ENCODE assay signal across 8 cellular contexts in genomic region chr19:46717716-46718143, GRCh38. TPM values are rescaled to one million over a fixed set of nuclear protein-coding genes. Genes with fewer than 3 reads are reported as not detected.
A peak's percentile ranks its signal among the peaks of the same experiment; 100 is the strongest.
DNase-seq lines count a peak whose midpoint lies in the region; ATAC-seq and TF ChIP-seq lines count a peak whose summit lies in the region.

No MANE protein-coding gene starts in this region.

- peak in 1 of 8 donors; percentile 2 for ATAC-seq in heart right ventricle
- peak; percentile 56 for ATAC-seq in stimulated activated effector memory CD8-positive, alpha-beta T cell treated with anti-CD3 and anti-CD28 coated beads, Interleukin-12 subunit alpha, Interleukin-12 subunit beta, amount 100 ng/mL, for 72 hours
- ATAC-seq in HG03521 (IDR thresholded peaks at IDR 0.05; ENCODE audit: unreplicated experiment): no peak

- H3K27ac Mint-ChIP-seq in stimulated activated effector memory CD8-positive, alpha-beta T cell treated with anti-CD3 and anti-CD28 coated beads, Interleukin-12 subunit alpha, Interleukin-12 subunit beta, amount 100 ng/mL, for 72 hours: peak overlapping the region; percentile 97

- peaks cover 8 to 56% (median 43%) of the 10 kb centered on the region in 9 donors for H3K4me1 ChIP-seq in heart right ventricle

- peaks cover 66% of the 10 kb centered on the region for H3K4me1 Mint-ChIP-seq in stimulated activated effector memory CD8-positive, alpha-beta T cell treated with anti-CD3 and anti-CD28 coated beads, Interleukin-12 subunit alpha, Interleukin-12 subunit beta, amount 100 ng/mL, for 72 hours

- no peak for TF ChIP-seq CTCF in WI38 (IDR thresholded peaks at IDR 0.05; ENCODE audit: low read depth, low read length)
- TF ChIP-seq CTCF in heart right ventricle (IDR thresholded peaks at IDR 0.05): no peak

- H3K4me3 Mint-ChIP-seq in stimulated activated effector memory CD8-positive, alpha-beta T cell treated with anti-CD3 and anti-CD28 coated beads, Interleukin-12 subunit alpha, Interleukin-12 subunit beta, amount 100 ng/mL, for 72 hours: peak overlapping the region; percentile 96

- H3K36me3 Mint-ChIP-seq in stimulated activated effector memory CD8-positive, alpha-beta T cell treated with anti-CD3 and anti-CD28 coated beads, Interleukin-12 subunit alpha, Interleukin-12 subunit beta, amount 100 ng/mL, for 72 hours: peaks cover 67% of the 10 kb centered on the region

- H3K27ac ChIP-seq in heart right ventricle: peak overlapping the region; percentile 48 to 95 (median 90)

- H3K9me3 Mint-ChIP-seq in stimulated activated effector memory CD8-positive, alpha-beta T cell treated with anti-CD3 and anti-CD28 coated beads, Interleukin-12 subunit alpha, Interleukin-12 subunit beta, amount 100 ng/mL, for 72 hours: no peaks in the 10 kb centered on the region

- H3K27me3 ChIP-seq in heart right ventricle: no peaks in the 10 kb centered on the region

- peaks cover 0 to 45% (median 32%) of the 10 kb centered on the region in 9 donors for H3K36me3 ChIP-seq in heart right ventricle

- H3K4me3 ChIP-seq in WI38 (ENCODE audit: low read depth, low read length): peak overlapping the region; percentile 84
- peak overlapping the region; percentile 48 to 97 (median 84) for H3K4me3 ChIP-seq in heart right ventricle

- 22 to 36% methylated on average over 9 of the region's 9 CpGs for WGBS in heart right ventricle, 2 donors

- peak; percentile 9 for DNase-seq in NCI-H1436 (lab: John Stamatoyannopoulos, UW)
- DNase-seq in NCI-H1436 treated with DMSO at 0.1 percent for 48 hours (lab: John Stamatoyannopoulos, UW): no peak
- DNase-seq in heart right ventricle: no peak
- peak; percentile 15 to 58 for DNase-seq in stimulated activated effector memory CD8-positive, alpha-beta T cell treated with anti-CD3 and anti-CD28 coated beads, Interleukin-12 subunit alpha, Interleukin-12 subunit beta, amount 100 ng/mL, for 72 hours (ENCODE audit: low spot score in 2 of 2)
- no peak for DNase-seq in inferior parietal cortex (ENCODE audit: extremely low spot score)
- no peak for DNase-seq in NCI-H524 treated with DMSO at 0.1 percent for 48 hours (lab: John Stamatoyannopoulos, UW)

- intact Hi-C loops in heart right ventricle (cut with DNase I): no loop called here

- no peaks in the 10 kb centered on the region for H3K9me3 ChIP-seq in heart right ventricle

RNA-seq across cellular contexts. Expression of gene PRKD2, which starts 0.8 kb away (rescaled TPM):
- total RNA-seq in heart right ventricle: 10 to 100 TPM; 11.7 to 22.7 (median 12.4) TPM
- polyA plus RNA-seq in heart right ventricle: 10 to 100 TPM; 15.9 to 19.5 TPM

RNA-seq across cellular contexts. Expression of gene FKRP, which starts 28.1 kb away (rescaled TPM):
- total RNA-seq in heart right ventricle: 10 to 100 TPM; 14.6 to 22.8 (median 19.7) TPM
- 10 to 100 TPM; 13.0 to 20.3 TPM for polyA plus RNA-seq in heart right ventricle

RNA-seq across cellular contexts. Expression of gene STRN4, which starts 28.5 kb away (rescaled TPM):
- 10 to 100 TPM; 43.3 to 56.1 (median 50.0) TPM for total RNA-seq in heart right ventricle
- polyA plus RNA-seq in heart right ventricle: 10 to 100 TPM; 50.4 to 63.3 TPM

RNA-seq across cellular contexts. Expression of gene DACT3, which starts 56.7 kb away (rescaled TPM):
- total RNA-seq in heart right ventricle: 10 to 100 TPM in 7 of 10 donors, 1 to 10 TPM in 3; 6.9 to 29.3 (median 14.9) TPM
- 1 to 10 TPM; 3.9 to 5.0 TPM for polyA plus RNA-seq in heart right ventricle

Comparison
In these comparisons a context has a peak if more than half of its experiments do, and no peak if none do; other contexts are left out.
1. DNase-seq: peak in NCI-H1436 (single experiment) and stimulated activated effector memory CD8-positive, alpha-beta T cell treated with anti-CD3 and anti-CD28 coated beads, Interleukin-12 subunit alpha, Interleukin-12 subunit beta, amount 100 ng/mL, for 72 hours (2 of 2); none in NCI-H1436 treated with DMSO at 0.1 percent for 48 hours (single experiment), heart right ventricle (0 of 2), inferior parietal cortex (single experiment) and NCI-H524 treated with DMSO at 0.1 percent for 48 hours (single experiment).